Comparison of ENCODE assay signal across 14 cellular contexts in the genomic region with DNA sequence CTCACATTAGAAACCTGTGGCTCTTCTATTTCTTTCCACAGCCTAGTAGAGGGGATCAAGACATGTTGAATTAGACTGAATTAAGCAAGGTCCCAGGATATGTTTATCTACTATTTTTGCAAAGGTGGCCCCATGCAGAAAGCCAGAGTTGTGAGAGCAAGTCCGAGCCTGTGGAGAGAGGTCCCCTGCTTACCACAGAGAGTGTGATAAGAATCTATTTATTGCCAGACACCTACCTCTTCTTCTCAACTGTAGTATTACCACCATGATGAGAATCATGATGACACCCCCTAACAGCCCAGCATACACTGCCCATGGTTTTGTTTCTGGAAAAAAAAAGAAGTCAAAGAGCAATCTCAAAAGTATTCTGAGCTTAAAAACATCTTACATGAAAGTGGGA. TPM values are rescaled to one million over a fixed set of nuclear protein-coding genes. Genes with fewer than 3 reads are reported as not detected.
DNase-seq lines count a peak whose midpoint lies in the region; ATAC-seq and TF ChIP-seq lines count a peak whose summit lies in the region.
"Had no signal": no experiment of that assay in that cellular context is flagged by ENCODE, and none has a peak within 500 bp of the region (broad histone marks: within the 10 kb centered on the region; RNA-seq: fewer than 3 reads in every experiment).

No MANE protein-coding gene starts in this region.

- peak; percentile 45 for ATAC-seq in GM19351 (IDR thresholded peaks at IDR 0.05; ENCODE audit: unreplicated experiment)
- no peak for ATAC-seq in memory B cell (ENCODE audit: low read depth)
- ATAC-seq in HG03520 (IDR thresholded peaks at IDR 0.05; ENCODE audit: unreplicated experiment), result no peak
- ATAC-seq in HG02759 (IDR thresholded peaks at IDR 0.05; ENCODE audit: unreplicated experiment), result no peak

- H3K9ac ChIP-seq in SU-DHL-6 (ENCODE audit: low read length), result peak overlapping the region; percentile 58

- no peaks in the 10 kb centered on the region for H3K27me3 Mint-ChIP-seq in memory B cell

- H3K27me3 ChIP-seq in SU-DHL-6 (ENCODE audit: low read length) (no peaks in the 10 kb centered on the region), dorsolateral prefrontal cortex (peaks cover 0 to 2% (median 0%) of the 10 kb centered on the region in 45 donors)
- H3K27me3 ChIP-seq: tibial artery had no signal

- peaks cover 7% of the 10 kb centered on the region for H3K36me3 ChIP-seq in SU-DHL-6 (ENCODE audit: low read length)
- H3K36me3 ChIP-seq: tibial artery had no signal

- H3K27ac Mint-ChIP-seq in memory B cell, result peak overlapping the region; percentile 39

- peak overlapping the region; percentile 97 for H3K27ac ChIP-seq in SU-DHL-6 (ENCODE audit: low read depth, low read length)
- no peak overlapping the region for H3K27ac ChIP-seq in dorsolateral prefrontal cortex
- H3K27ac ChIP-seq: tibial artery had no signal

- H2AFZ ChIP-seq in SU-DHL-6 (ENCODE audit: low read depth, low read length, severe bottlenecking), result no peak overlapping the region

- peaks cover 68% of the 10 kb centered on the region for H3K4me1 Mint-ChIP-seq in memory B cell

- no peaks in the 10 kb centered on the region for H3K9me3 ChIP-seq in SU-DHL-6 (ENCODE audit: insufficient read depth, low read length)
- H3K9me3 ChIP-seq: tibial artery had no signal

- peak overlapping the region; percentile 15 for H3K4me3 Mint-ChIP-seq in memory B cell

- peaks cover 7% of the 10 kb centered on the region for H3K9me3 Mint-ChIP-seq in memory B cell

- no peak for TF ChIP-seq CTCF in SU-DHL-6 (IDR thresholded peaks at IDR 0.05; ENCODE audit: insufficient read depth, low read length, poor library complexity, severe bottlenecking)
- TF ChIP-seq CTCF in dorsolateral prefrontal cortex (IDR thresholded peaks at IDR 0.05 in 54 of 56, conservative IDR thresholded peaks at IDR 0.05 in 2 of 56; ENCODE audit: low read depth in 1 of 56, partially characterized antibody in 56 of 56), result no peak

- DNase-seq in memory B cell (ENCODE audit: low spot score in 2 of 2) (no peak), DMS53 (lab: John Stamatoyannopoulos, UW) (no peak), dorsolateral prefrontal cortex (no peak)
- DNase-seq: anterior cingulate cortex, mesenchymal stem cell, OCI-M1, tibial artery had no signal

- H3K79me2 ChIP-seq in SU-DHL-6 (ENCODE audit: insufficient read depth, low read length), result peaks cover 14% of the 10 kb centered on the region; the same call in 1 of the 2 replicates

- peaks cover 16% of the 10 kb centered on the region for H3K36me3 Mint-ChIP-seq in memory B cell

- H3F3A ChIP-seq in SU-DHL-6 (ENCODE audit: insufficient read depth), result peaks cover 78% of the 10 kb centered on the region

- H3K4me2 ChIP-seq in SU-DHL-6 (ENCODE audit: low read depth, low read length, poor library complexity, severe bottlenecking), result peak overlapping the region; percentile 70
- H3K4me2 ChIP-seq: smooth muscle cell had no signal

- H3K4me3 ChIP-seq in GM08714 (ENCODE audit: low read length) (peak overlapping the region; percentile 39; the same call in 1 of the 2 replicates), SU-DHL-6 (ENCODE audit: insufficient read depth, low read length, poor library complexity, severe bottlenecking) (peak overlapping the region; percentile 29), dorsolateral prefrontal cortex (no peak overlapping the region)
- H3K4me3 ChIP-seq: smooth muscle cell, tibial artery had no signal

- H4K20me1 ChIP-seq in SU-DHL-6 (ENCODE audit: low read depth, low read length), result no peaks in the 10 kb centered on the region

- intact Hi-C loops in dorsolateral prefrontal cortex (cut with DNase I), result no loop called here

- no peaks in the 10 kb centered on the region for H3K9me2 ChIP-seq in SU-DHL-6 (replicated peaks; ENCODE audit: insufficient read depth, low read length)

RNA-seq across cellular contexts. Expression of gene SLAMF1, which starts 23.0 kb away (rescaled TPM):
- under 1 TPM in 11 of 120 experiments, not detected in 109; 0.11 to 0.50 (median 0.24) TPM for total RNA-seq in dorsolateral prefrontal cortex
- total RNA-seq: osteoblast, smooth muscle cell had no signal

RNA-seq across cellular contexts. Expression of gene CD84, which starts 44.6 kb away (rescaled TPM):
- total RNA-seq in dorsolateral prefrontal cortex, result 10 to 100 TPM in 4 of 120 experiments, 1 to 10 TPM in 113, under 1 TPM in 3; 0.63 to 12.0 (median 5.2) TPM
- total RNA-seq: smooth muscle cell had no signal

Comparison
In these comparisons a context has a peak if more than half of its experiments do, and no peak if none do; other contexts are left out.
1. H3K4me3 ChIP-seq: peak in GM08714 (single experiment) and SU-DHL-6 (single experiment); none in dorsolateral prefrontal cortex (0 of 59).